11 cellular contexts compared by ENCODE assay signal in genomic region chr3:10242182-10243065, GRCh38. TPM values are rescaled to one million over a fixed set of nuclear protein-coding genes. Genes with fewer than 3 reads are reported as not detected.
A peak's percentile ranks its signal among the peaks of the same experiment; 100 is the strongest.
DNase-seq lines count a peak whose midpoint lies in the region; ATAC-seq and TF ChIP-seq lines count a peak whose summit lies in the region.
"Had no signal": no experiment of that assay in that cellular context is flagged by ENCODE, and none has a peak within 500 bp of the region (broad histone marks: within the 10 kb centered on the region; RNA-seq: fewer than 3 reads in every experiment).

No MANE protein-coding gene starts in this region.

- H3K9me2 ChIP-seq in SK-N-SH, result no peaks in the 10 kb centered on the region

- H3K4me3 ChIP-seq in SK-N-SH (ENCODE audit: low read depth in 2 of 2, low read length in 1 of 2) (no peak overlapping the region), kidney epithelial cell (ENCODE audit: low read depth, low read length) (no peak overlapping the region)
- H3K4me3 ChIP-seq: psoas muscle had no signal

- POLR2A ChIA-PET in SK-N-SH (lab: Yijun Ruan, JAX), result no interaction called here

- no peaks in the 10 kb centered on the region for H3K27me3 ChIP-seq in SK-N-SH (ENCODE audit: insufficient read depth)
- no peaks in the 10 kb centered on the region for H3K27me3 ChIP-seq in kidney epithelial cell (ENCODE audit: control insufficient read depth, insufficient read depth, low read length)

- TF ChIP-seq CTCF in SK-N-SH (IDR thresholded peaks at IDR 0.05) (no peak), kidney epithelial cell (IDR thresholded peaks at IDR 0.05; ENCODE audit: insufficient read depth, low read length, poor library complexity, severe bottlenecking) (no peak)

- no peak for TF ChIP-seq RAD21 in SK-N-SH (IDR thresholded peaks at IDR 0.05; ENCODE audit: low read length)

- no peaks in the 10 kb centered on the region for H3K79me2 ChIP-seq in SK-N-SH (ENCODE audit: insufficient read depth)

- TF ChIP-seq EP300 in SK-N-SH (IDR thresholded peaks at IDR 0.05; ENCODE audit: borderline replicate concordance in 1 of 2, low read depth in 1 of 2, low read length in 1 of 2), result no peak

- WGBS in SK-N-SH (ENCODE audit: low lambda C conversion rate), result 87% methylated on average over 7 of the region's 7 CpGs

- DNase-seq in SK-N-SH, result no peak
- peak; percentile 73 for DNase-seq in activated CD8-positive, alpha-beta memory T cell treated with anti-CD3 and anti-CD28 coated beads, Interleukin-2, amount 50 U/mL, for 4 hours
- peak; percentile 32 for DNase-seq in kidney epithelial cell (ENCODE audit: low read depth)
- peak; percentile 61 for DNase-seq in stimulated activated CD8-positive, alpha-beta memory T cell treated with anti-CD3 and anti-CD28 coated beads, Interleukin-4, amount 100 ng/mL, for 24 hours (ENCODE audit: low read depth)
- no peak for DNase-seq in NCI-H1436 treated with DMSO at 0.1 percent for 48 hours (lab: John Stamatoyannopoulos, UW)
- no peak for DNase-seq in NCI-H1105 (lab: John Stamatoyannopoulos, UW)
- DNase-seq: psoas muscle had no signal

- H3F3A ChIP-seq in SK-N-SH (replicated peaks; ENCODE audit: insufficient read depth), result peaks cover 9% of the 10 kb centered on the region

- 0 out of 3 replicates have a peak, but pooled peaks have one; percentile 36 for ATAC-seq in SK-N-SH treated with all-trans-retinoic acid at 6 μM for 48 hours
- ATAC-seq in HG03571 (IDR thresholded peaks at IDR 0.05; ENCODE audit: unreplicated experiment), result no peak

- CTCF ChIA-PET in SK-N-SH (lab: Yijun Ruan, JAX), result interaction anchor here (0.9 to 1.3 kb wide), 2 partner anchors 9 to 15 kb away, joined by 3 to 4 read pairs; no protein-coding TSS in a partner anchor

- H3K9me3 ChIP-seq in SK-N-SH, result peaks cover 15% of the 10 kb centered on the region; the same call in 1 of the 2 replicates
- H3K9me3 ChIP-seq: psoas muscle had no signal

- H3K36me3 ChIP-seq in SK-N-SH (replicated peaks in 1 of 2; ENCODE audit: control insufficient read depth in 1 of 2, insufficient read depth in 2 of 2, low read length in 1 of 2), result peaks cover 0 to 40% of the 10 kb centered on the region in 2 experiments
- peaks cover 1% of the 10 kb centered on the region for H3K36me3 ChIP-seq in kidney epithelial cell (ENCODE audit: control insufficient read depth, insufficient read depth, low read length)

- H3K9ac ChIP-seq in SK-N-SH, result no peak overlapping the region

- H2AFZ ChIP-seq in SK-N-SH (ENCODE audit: low read depth), result no peak overlapping the region

- H4K20me1 ChIP-seq in SK-N-SH (ENCODE audit: insufficient read depth), result no peaks in the 10 kb centered on the region

- H3K4me1 ChIP-seq in SK-N-SH (ENCODE audit: control insufficient read depth in 1 of 2, insufficient read depth in 2 of 2, low read depth in 1 of 2, low read length in 1 of 2), result no peaks in the 10 kb centered on the region
- H3K4me1 ChIP-seq: psoas muscle had no signal

- no peak overlapping the region for H3K4me2 ChIP-seq in SK-N-SH

- H3K27ac ChIP-seq in SK-N-SH (ENCODE audit: low read depth in 2 of 2, low read length in 1 of 2), result peak overlapping the region in 1 of 2 experiments; percentile 41; a peak in 1 of 4 replicates
- H3K27ac ChIP-seq: 22Rv1, psoas muscle had no signal

TF ChIP-seq in SK-N-SH treated with all-trans-retinoic acid at 6 μM for 48 hours, 23 proteins besides CTCF, POLR2A, EP300 and RAD21:
- TF ChIP-seq ISL1 (CRISPR knock-in tag; IDR thresholded peaks at IDR 0.05) (no peak), ZNF8 (CRISPR knock-in tag; IDR thresholded peaks at IDR 0.05) (no peak), TOX (CRISPR knock-in tag; IDR thresholded peaks at IDR 0.05; ENCODE audit: borderline replicate concordance) (no peak), RARB (CRISPR knock-in tag; IDR thresholded peaks at IDR 0.05) (no peak), ZNF565 (CRISPR knock-in tag; conservative IDR thresholded peaks at IDR 0.05; ENCODE audit: low read depth) (no peak), ZNF70 (CRISPR knock-in tag; IDR thresholded peaks at IDR 0.05) (no peak), BACH2 (CRISPR knock-in tag; IDR thresholded peaks at IDR 0.05; ENCODE audit: borderline replicate concordance) (no peak), TCF4 (CRISPR knock-in tag; IDR thresholded peaks at IDR 0.05; ENCODE audit: borderline replicate concordance) (no peak), GLIS3 (CRISPR knock-in tag; IDR thresholded peaks at IDR 0.05) (no peak)
- TF ChIP-seq, protein P1, sequence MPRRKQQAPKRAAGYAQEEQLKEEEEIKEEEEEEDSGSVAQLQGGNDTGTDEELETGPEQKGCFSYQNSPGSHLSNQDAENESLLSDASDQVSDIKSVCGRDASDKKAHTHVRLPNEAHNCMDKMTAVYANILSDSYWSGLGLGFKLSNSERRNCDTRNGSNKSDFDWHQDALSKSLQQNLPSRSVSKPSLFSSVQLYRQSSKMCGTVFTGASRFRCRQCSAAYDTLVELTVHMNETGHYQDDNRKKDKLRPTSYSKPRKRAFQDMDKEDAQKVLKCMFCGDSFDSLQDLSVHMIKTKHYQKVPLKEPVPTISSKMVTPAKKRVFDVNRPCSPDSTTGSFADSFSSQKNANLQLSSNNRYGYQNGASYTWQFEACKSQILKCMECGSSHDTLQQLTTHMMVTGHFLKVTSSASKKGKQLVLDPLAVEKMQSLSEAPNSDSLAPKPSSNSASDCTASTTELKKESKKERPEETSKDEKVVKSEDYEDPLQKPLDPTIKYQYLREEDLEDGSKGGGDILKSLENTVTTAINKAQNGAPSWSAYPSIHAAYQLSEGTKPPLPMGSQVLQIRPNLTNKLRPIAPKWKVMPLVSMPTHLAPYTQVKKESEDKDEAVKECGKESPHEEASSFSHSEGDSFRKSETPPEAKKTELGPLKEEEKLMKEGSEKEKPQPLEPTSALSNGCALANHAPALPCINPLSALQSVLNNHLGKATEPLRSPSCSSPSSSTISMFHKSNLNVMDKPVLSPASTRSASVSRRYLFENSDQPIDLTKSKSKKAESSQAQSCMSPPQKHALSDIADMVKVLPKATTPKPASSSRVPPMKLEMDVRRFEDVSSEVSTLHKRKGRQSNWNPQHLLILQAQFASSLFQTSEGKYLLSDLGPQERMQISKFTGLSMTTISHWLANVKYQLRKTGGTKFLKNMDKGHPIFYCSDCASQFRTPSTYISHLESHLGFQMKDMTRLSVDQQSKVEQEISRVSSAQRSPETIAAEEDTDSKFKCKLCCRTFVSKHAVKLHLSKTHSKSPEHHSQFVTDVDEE (CRISPR knock-in tag; IDR thresholded peaks at IDR 0.05), result no peak

TF ChIP-seq in SK-N-SH, 30 proteins besides CTCF, POLR2A, EP300 and RAD21:
- TF ChIP-seq RXRA (IDR thresholded peaks at IDR 0.05; ENCODE audit: borderline replicate concordance, low read depth) (no peak), ELF1 (IDR thresholded peaks at IDR 0.05) (no peak), MXI1 (IDR thresholded peaks at IDR 0.05; ENCODE audit: low read depth, low read length) (no peak), YY1 (IDR thresholded peaks at IDR 0.05; ENCODE audit: low read depth) (no peak), GATA2 (CRISPR knock-in tag; IDR thresholded peaks at IDR 0.05) (no peak), FOXJ3 (CRISPR knock-in tag; IDR thresholded peaks at IDR 0.05) (no peak), MEF2A (IDR thresholded peaks at IDR 0.05; ENCODE audit: borderline replicate concordance, low read depth) (no peak), TEAD4 (IDR thresholded peaks at IDR 0.05; ENCODE audit: borderline replicate concordance, insufficient read depth) (no peak)
- TF ChIP-seq, protein P2, sequence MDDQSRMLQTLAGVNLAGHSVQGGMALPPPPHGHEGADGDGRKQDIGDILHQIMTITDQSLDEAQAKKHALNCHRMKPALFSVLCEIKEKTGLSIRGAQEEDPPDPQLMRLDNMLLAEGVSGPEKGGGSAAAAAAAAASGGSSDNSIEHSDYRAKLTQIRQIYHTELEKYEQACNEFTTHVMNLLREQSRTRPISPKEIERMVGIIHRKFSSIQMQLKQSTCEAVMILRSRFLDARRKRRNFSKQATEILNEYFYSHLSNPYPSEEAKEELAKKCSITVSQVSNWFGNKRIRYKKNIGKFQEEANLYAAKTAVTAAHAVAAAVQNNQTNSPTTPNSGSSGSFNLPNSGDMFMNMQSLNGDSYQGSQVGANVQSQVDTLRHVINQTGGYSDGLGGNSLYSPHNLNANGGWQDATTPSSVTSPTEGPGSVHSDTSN (IDR thresholded peaks at IDR 0.05), result no peak
- TF ChIP-seq, protein P3, sequence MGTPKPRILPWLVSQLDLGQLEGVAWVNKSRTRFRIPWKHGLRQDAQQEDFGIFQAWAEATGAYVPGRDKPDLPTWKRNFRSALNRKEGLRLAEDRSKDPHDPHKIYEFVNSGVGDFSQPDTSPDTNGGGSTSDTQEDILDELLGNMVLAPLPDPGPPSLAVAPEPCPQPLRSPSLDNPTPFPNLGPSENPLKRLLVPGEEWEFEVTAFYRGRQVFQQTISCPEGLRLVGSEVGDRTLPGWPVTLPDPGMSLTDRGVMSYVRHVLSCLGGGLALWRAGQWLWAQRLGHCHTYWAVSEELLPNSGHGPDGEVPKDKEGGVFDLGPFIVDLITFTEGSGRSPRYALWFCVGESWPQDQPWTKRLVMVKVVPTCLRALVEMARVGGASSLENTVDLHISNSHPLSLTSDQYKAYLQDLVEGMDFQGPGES (IDR thresholded peaks at IDR 0.05; ENCODE audit: low read depth, low read length), result no peak
TF ChIP-seq in SK-N-SH: peak in this region for 0.

RNA-seq across cellular contexts. Expression of gene TATDN2, which starts 5.8 kb away (rescaled TPM):
- polyA plus RNA-seq in SK-N-SH (2012; rRNA removed), result 14.7 and 17.8 TPM in 2 replicates
- 12.8 and 15.2 TPM in 2 replicates for polyA plus RNA-seq in SK-N-SH (2012; cell fraction: cytosol; rRNA removed)
- polyA plus RNA-seq in SK-N-SH (2012; cell fraction: nucleus; rRNA removed), result 18.3 and 22.1 TPM in 2 replicates
- 14.8 and 16.4 TPM in 2 replicates for total RNA-seq in kidney epithelial cell

RNA-seq across cellular contexts. Expression of gene GHRL, which starts 50.3 kb away (rescaled TPM):
- polyA plus RNA-seq in SK-N-SH (2012; rRNA removed), result not detected in 2 replicates
- polyA plus RNA-seq in SK-N-SH (2012; cell fraction: cytosol; rRNA removed), result not detected in 2 replicates
- polyA plus RNA-seq in SK-N-SH (2012; cell fraction: nucleus; rRNA removed), result 0.29 and 0.31 TPM in 2 replicates
- not detected in 2 replicates for total RNA-seq in kidney epithelial cell
- total RNA-seq: SK-MEL-5 had no signal

Comparison
In these comparisons a context has a peak if more than half of its experiments do, and no peak if none do; other contexts are left out.
1. DNase-seq: peak in activated CD8-positive, alpha-beta memory T cell treated with anti-CD3 and anti-CD28 coated beads, Interleukin-2, amount 50 U/mL, for 4 hours (single experiment), kidney epithelial cell (single experiment) and stimulated activated CD8-positive, alpha-beta memory T cell treated with anti-CD3 and anti-CD28 coated beads, Interleukin-4, amount 100 ng/mL, for 24 hours (single experiment); none in SK-N-SH (single experiment), NCI-H1436 treated with DMSO at 0.1 percent for 48 hours (single experiment) and NCI-H1105 (single experiment).